In genomic region chr10:4394455-4394854, GRCh38 we compare ENCODE assay signal across 2 cellular contexts.
DNase-seq lines count a peak whose midpoint lies in the region; ATAC-seq, FAIRE-seq and TF ChIP-seq lines count a peak whose summit lies in the region.
"Not testable (repeated sequence)": the region's sequence is repeated elsewhere in the genome, so short reads cannot be mapped to it uniquely, and the experiment has no call there.

No MANE protein-coding gene starts in this region.

- DNase-seq in A549 (ENCODE audit: low read depth in 1 of 2, low spot score in 1 of 2), result not testable (repeated sequence)

- TF ChIP-seq RAD21 in A549 (conservative IDR thresholded peaks at IDR 0.05 in 1 of 2, IDR thresholded peaks at IDR 0.05 in 1 of 2), result not testable (repeated sequence)

- not testable (repeated sequence) for H3K4me3 ChIP-seq in A549; HEK293 (ENCODE audit: low read depth, low read length)

- FAIRE-seq in A549 (lab: Jason Lieb, UNC), result not testable (repeated sequence)

- CTCF ChIA-PET in A549 (lab: Yijun Ruan, JAX), result not testable (repeated sequence)
- CTCF ChIA-PET in HEK293 (lab: Yijun Ruan, JAX), result interaction anchor here (0.6 kb wide), 1 partner anchor 283 kb away, joined by 3 read pairs; no protein-coding TSS in a partner anchor

- ATAC-seq in A549, result not testable (repeated sequence)

- not testable (repeated sequence) for H3K36me3 ChIP-seq in HEK293 (ENCODE audit: control insufficient read depth in 2 of 2, insufficient read depth in 1 of 2, low read length in 2 of 2)

- TF ChIP-seq POLR2A in A549 (IDR thresholded peaks at IDR 0.05; ENCODE audit: low read length), result not testable (repeated sequence)

- POLR2A ChIA-PET in A549 (lab: Yijun Ruan, JAX); HEK293 (lab: Yijun Ruan, JAX): not testable (repeated sequence)

- not testable (repeated sequence) for H3K27ac ChIP-seq in A549; HEK293 (ENCODE audit: extremely low read depth, low read depth, low read length)

- 91% methylated on average over 3 of the region's 3 CpGs for WGBS in A549 (ENCODE audit: missing lambda C conversion rate)

- H3K4me2 ChIP-seq in A549, result not testable (repeated sequence)

- H3K9me3 ChIP-seq in A549; HEK293 (ENCODE audit: control insufficient read depth, insufficient read depth, low read depth, low read length): not testable (repeated sequence)

- not testable (repeated sequence) for H3K4me1 ChIP-seq in A549; HEK293 (ENCODE audit: control insufficient read depth, insufficient read depth, low read length)

- TF ChIP-seq CTCF in A549 (IDR thresholded peaks at IDR 0.05); HEK293 (tag by site-specific recombination; IDR thresholded peaks at IDR 0.05): not testable (repeated sequence)

- not testable (repeated sequence) for TF ChIP-seq EP300 in A549 (IDR thresholded peaks at IDR 0.05)

TF ChIP-seq in A549, 52 proteins besides CTCF, POLR2A, EP300 and RAD21:
- TF ChIP-seq ZC3H11A (IDR thresholded peaks at IDR 0.05), result peak; percentile 71

TF ChIP-seq in HEK293, 187 proteins besides CTCF, POLR2A, EP300 and RAD21:
- TF ChIP-seq ZBTB8A (tag by site-specific recombination; IDR thresholded peaks at IDR 0.05), result 0 out of 2 replicates have a peak, but pooled peaks have one; percentile 33
- TF ChIP-seq ZNF623 (tag by site-specific recombination; IDR thresholded peaks at IDR 0.05), result 0 out of 2 replicates have a peak, but pooled peaks have one; percentile 24
- peak; percentile 37; the same call in 1 of the 2 replicates for TF ChIP-seq ZBTB11 (tag by site-specific recombination; conservative IDR thresholded peaks at IDR 0.05; ENCODE audit: low read depth)
- TF ChIP-seq ZNF140 (tag by site-specific recombination; IDR thresholded peaks at IDR 0.05), result peak; percentile 26; the same call in 1 of the 2 replicates
- 0 out of 2 replicates have a peak, but pooled peaks have one; percentile 21 for TF ChIP-seq ZNF266 (tag by site-specific recombination; IDR thresholded peaks at IDR 0.05; ENCODE audit: low read depth)
- peak; percentile 48 for TF ChIP-seq ZNF426 (tag by site-specific recombination; IDR thresholded peaks at IDR 0.05)
- peak; percentile 41 for TF ChIP-seq ZNF555 (tag by site-specific recombination; conservative IDR thresholded peaks at IDR 0.05)
- TF ChIP-seq, protein P1, sequence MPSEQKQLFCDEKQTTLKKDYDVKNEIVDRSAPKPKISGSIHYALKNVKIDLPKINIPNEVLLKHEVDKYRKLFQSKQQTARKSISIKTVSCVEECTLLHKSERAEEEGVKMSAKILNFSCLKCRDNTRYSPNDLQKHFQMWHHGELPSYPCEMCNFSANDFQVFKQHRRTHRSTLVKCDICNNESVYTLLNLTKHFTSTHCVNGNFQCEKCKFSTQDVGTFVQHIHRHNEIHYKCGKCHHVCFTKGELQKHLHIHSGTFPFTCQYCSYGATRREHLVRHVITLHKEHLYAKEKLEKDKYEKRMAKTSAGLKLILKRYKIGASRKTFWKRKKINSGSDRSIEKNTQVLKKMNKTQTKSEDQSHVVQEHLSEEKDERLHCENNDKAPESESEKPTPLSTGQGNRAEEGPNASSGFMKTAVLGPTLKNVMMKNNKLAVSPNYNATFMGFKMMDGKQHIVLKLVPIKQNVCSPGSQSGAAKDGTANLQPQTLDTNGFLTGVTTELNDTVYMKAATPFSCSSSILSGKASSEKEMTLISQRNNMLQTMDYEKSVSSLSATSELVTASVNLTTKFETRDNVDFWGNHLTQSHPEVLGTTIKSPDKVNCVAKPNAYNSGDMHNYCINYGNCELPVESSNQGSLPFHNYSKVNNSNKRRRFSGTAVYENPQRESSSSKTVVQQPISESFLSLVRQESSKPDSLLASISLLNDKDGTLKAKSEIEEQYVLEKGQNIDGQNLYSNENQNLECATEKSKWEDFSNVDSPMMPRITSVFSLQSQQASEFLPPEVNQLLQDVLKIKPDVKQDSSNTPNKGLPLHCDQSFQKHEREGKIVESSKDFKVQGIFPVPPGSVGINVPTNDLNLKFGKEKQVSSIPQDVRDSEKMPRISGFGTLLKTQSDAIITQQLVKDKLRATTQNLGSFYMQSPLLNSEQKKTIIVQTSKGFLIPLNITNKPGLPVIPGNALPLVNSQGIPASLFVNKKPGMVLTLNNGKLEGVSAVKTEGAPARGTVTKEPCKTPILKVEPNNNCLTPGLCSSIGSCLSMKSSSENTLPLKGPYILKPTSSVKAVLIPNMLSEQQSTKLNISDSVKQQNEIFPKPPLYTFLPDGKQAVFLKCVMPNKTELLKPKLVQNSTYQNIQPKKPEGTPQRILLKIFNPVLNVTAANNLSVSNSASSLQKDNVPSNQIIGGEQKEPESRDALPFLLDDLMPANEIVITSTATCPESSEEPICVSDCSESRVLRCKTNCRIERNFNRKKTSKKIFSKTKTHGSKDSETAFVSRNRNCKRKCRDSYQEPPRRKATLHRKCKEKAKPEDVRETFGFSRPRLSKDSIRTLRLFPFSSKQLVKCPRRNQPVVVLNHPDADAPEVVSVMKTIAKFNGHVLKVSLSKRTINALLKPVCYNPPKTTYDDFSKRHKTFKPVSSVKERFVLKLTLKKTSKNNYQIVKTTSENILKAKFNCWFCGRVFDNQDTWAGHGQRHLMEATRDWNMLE (tag by site-specific recombination; conservative IDR thresholded peaks at IDR 0.05; ENCODE audit: low read depth), result peak; percentile 50; the same call in 1 of the 2 replicates
